ENCODE assay signal across 8 cellular contexts in the genomic region with DNA sequence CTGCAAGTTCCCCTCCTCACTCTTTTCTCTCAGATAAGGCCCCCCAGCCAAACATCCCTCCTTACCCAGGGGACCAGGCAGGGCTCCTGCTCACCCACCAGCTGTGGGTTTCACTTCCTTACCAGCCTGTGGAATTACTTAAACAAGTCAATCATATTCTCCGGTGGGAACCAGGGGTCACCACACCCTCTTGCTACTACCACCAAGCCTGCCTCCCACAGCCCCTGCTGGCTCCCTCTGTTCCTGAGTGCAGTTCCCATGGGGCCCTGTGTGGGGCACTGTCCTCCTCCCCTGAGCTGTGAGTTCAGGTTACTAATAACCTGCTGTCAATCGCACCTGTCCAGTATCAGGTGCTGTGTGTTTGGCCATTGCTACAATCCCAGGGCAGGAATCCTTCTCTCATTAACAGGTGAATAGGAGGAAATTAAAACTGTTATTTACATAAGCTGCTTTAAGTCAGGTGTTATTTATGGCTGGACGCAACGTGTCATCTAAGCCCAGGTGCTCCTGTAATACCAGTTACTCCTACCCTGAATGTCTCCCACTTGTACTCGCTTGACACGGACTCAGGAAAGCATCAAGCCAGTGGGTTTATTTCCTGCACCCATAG. TPM values are rescaled to one million over a fixed set of nuclear protein-coding genes. Genes with fewer than 3 reads are reported as not detected.
DNase-seq lines count a peak whose midpoint lies in the region; ATAC-seq and TF ChIP-seq lines count a peak whose summit lies in the region.

No MANE protein-coding gene starts in this region.

- intact Hi-C loops in cardiac septum (cut with DNase I): no loop called here

- no peaks in the 10 kb centered on the region for H3K36me3 ChIP-seq in cardiac muscle cell

- TF ChIP-seq CTCF in cardiac muscle cell (IDR thresholded peaks at IDR 0.05; ENCODE audit: low read depth, low read length) (peak; percentile 86), NB4 (IDR thresholded peaks at IDR 0.05; ENCODE audit: low read depth, low read length) (peak; percentile 83), nephron (IDR thresholded peaks at IDR 0.05; ENCODE audit: unreplicated experiment in 3 of 3) (peak; percentile 37 to 60 (median 46))

- H3K27me3 Mint-ChIP-seq in T-helper 17 cell (peaks cover 18% of the 10 kb centered on the region), nephron (ENCODE audit: low read depth) (peaks cover 19% of the 10 kb centered on the region)

- DNase-seq in cardiac muscle cell (ENCODE audit: low read depth in 1 of 2, low spot score in 1 of 2) (peak; percentile 43 to 57), cardiac septum (ENCODE audit: low spot score) (no peak), NB4 (ENCODE audit: low read depth) (peak; percentile 70), T-helper 17 cell (peak in 1 of 3 donors; percentile 42), ureter (ENCODE audit: low spot score) (no peak)
- DNase-seq in effector CD8-positive, alpha-beta T cell (lab: John Stamatoyannopoulos, UW): peak; percentile 14

- peak; percentile 76 for ATAC-seq in HG02623 (IDR thresholded peaks at IDR 0.05; ENCODE audit: unreplicated experiment)
- ATAC-seq in T-helper 17 cell: peak; percentile 88

- H3K4me3 Mint-ChIP-seq in T-helper 17 cell (no peak overlapping the region), nephron (no peak overlapping the region)

- no peaks in the 10 kb centered on the region for H3K4me1 ChIP-seq in cardiac muscle cell (ENCODE audit: low read depth)

- H3K36me3 Mint-ChIP-seq in T-helper 17 cell (ENCODE audit: low read depth) (no peaks in the 10 kb centered on the region), nephron (ENCODE audit: low read depth) (no peaks in the 10 kb centered on the region)

- no peak for TF ChIP-seq POLR2A in NB4 (IDR thresholded peaks at IDR 0.05; ENCODE audit: extremely low read depth, insufficient read length)

- no peaks in the 10 kb centered on the region for H3K27me3 ChIP-seq in cardiac muscle cell

- no peaks in the 10 kb centered on the region for H3K9me3 ChIP-seq in cardiac muscle cell (ENCODE audit: low read depth)
- no peaks in the 10 kb centered on the region for H3K9me3 ChIP-seq in T-helper 17 cell (ENCODE audit: control insufficient read depth, low read length, poor library complexity, severe bottlenecking)

- H3K9me3 Mint-ChIP-seq in nephron: no peaks in the 10 kb centered on the region

- H3K27ac ChIP-seq in cardiac muscle cell: no peak overlapping the region

- no peak overlapping the region for H3K4me3 ChIP-seq in cardiac muscle cell
- no peak overlapping the region for H3K4me3 ChIP-seq in NB4 (ENCODE audit: low read depth, low read length)

- H3K27ac Mint-ChIP-seq in T-helper 17 cell (peak overlapping the region; percentile 54), nephron (no peak overlapping the region)

- peaks cover 27% of the 10 kb centered on the region for H3K4me1 Mint-ChIP-seq in T-helper 17 cell
- peaks cover 32% of the 10 kb centered on the region for H3K4me1 Mint-ChIP-seq in nephron

RNA-seq across cellular contexts. Expression of a gene that starts 53.1 kb away (rescaled TPM):
- total RNA-seq in cardiac muscle cell (11.1 and 22.0 TPM in 2 replicates), cardiac septum (13.7 TPM), T-helper 17 cell (100 to 1,000 TPM; 116 to 121 TPM), ureter (81.0 TPM)
- 27.0 and 32.7 TPM in 2 replicates for polyA plus RNA-seq in cardiac muscle cell

Comparison
In these comparisons a context has a peak if more than half of its experiments do, and no peak if none do; other contexts are left out.
1. DNase-seq: peak in cardiac muscle cell (2 of 2), NB4 (single experiment) and effector CD8-positive, alpha-beta T cell (single experiment); none in cardiac septum (single experiment) and ureter (single experiment).
2. Peak in every context shown above with its lines, with median percentiles within 50 percentile points of each other: CTCF ChIP-seq.